ENCODE assay signal across 33 cellular contexts in the genomic region with DNA sequence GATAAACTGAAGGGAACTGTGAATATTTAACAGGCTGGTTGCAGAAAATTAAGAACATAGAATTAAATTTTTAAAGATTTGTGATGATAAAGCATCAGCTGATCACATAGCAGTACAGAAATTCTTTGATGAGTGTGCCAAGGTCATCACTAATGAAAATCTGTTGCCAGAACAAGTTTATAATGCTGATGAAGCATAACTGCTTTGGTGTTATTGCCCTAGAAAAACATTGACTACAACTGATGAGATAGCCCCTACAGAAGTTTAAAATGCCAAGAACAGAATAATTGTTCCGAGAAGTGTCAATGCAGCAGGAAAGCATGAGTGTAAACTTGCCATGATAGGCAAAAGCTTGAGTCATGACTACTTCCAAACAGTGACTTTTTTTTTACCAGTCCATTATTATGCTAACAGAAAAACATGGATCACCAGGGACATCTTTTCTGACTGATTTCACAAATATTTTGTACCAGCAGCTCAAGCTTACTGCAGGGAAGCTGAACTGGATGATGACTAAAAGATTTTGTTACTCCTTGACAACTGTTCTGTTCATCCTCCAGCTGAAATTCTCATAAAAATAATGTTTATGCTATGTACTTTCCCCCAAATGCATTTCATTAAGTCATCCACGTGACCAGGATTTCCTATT.
DNase-seq lines count a peak whose midpoint lies in the region; ATAC-seq, FAIRE-seq and TF ChIP-seq lines count a peak whose summit lies in the region.
"Had no signal": no experiment of that assay in that cellular context is flagged by ENCODE, and none has a peak within 500 bp of the region (broad histone marks: within the 10 kb centered on the region; RNA-seq: fewer than 3 reads in every experiment).

No MANE protein-coding gene starts in this region.

- H3K4me1 Mint-ChIP-seq in CD14-positive monocyte = no peaks in the 10 kb centered on the region
- H3K4me1 Mint-ChIP-seq: activated naive CD4-positive, alpha-beta T cell treated with anti-CD3 and anti-CD28 coated beads, Interleukin-2, amount 10 ng/mL, durations not matched to agents 7 days and 5 days; memory B cell; stimulated activated naive CD8-positive, alpha-beta T cell treated with anti-CD3 and anti-CD28 coated beads, Interleukin-15, amount 100 ng/mL, for 72 hours had no signal

- H2BK5ac ChIP-seq in mesenchymal stem cell (ENCODE audit: low read depth, low read length, poor library complexity, severe bottlenecking) = no peak overlapping the region

- H3K4me2 ChIP-seq in GM23248 (ENCODE audit: unreplicated experiment) = no peak overlapping the region
- no peak overlapping the region for H3K4me2 ChIP-seq in K562 (ENCODE audit: insufficient read depth, low read length)
- H3K4me2 ChIP-seq in mesenchymal stem cell (ENCODE audit: low read length, poor library complexity, severe bottlenecking) = no peak overlapping the region
- H3K4me2 ChIP-seq: BLaER1 treated with 17β-estradiol and CSF1 and Interleukin-3, amounts not matched to agents 10 nM and 100 nM; neural progenitor cell had no signal

- CTCF ChIA-PET in K562 (lab: Yijun Ruan, JAX; ENCODE audit: low intra/inter-chr PET ratio) = no interaction called here

- no peak overlapping the region for H3K23ac ChIP-seq in mesenchymal stem cell (ENCODE audit: low read length in 2 of 2)

- peaks cover 0 to 4% (median 0%) of the 10 kb centered on the region in 7 donors for H3K9me3 Mint-ChIP-seq in CD14-positive monocyte
- H3K9me3 Mint-ChIP-seq: neural progenitor cell had no signal

- H3K27me3 Mint-ChIP-seq in CD14-positive monocyte (ENCODE audit: low read depth in 3 of 3) = peaks cover 0 to 2% (median 0%) of the 10 kb centered on the region in 3 donors
- H3K27me3 Mint-ChIP-seq: activated naive CD4-positive, alpha-beta T cell treated with anti-CD3 and anti-CD28 coated beads, Interleukin-2, amount 10 ng/mL, durations not matched to agents 7 days and 5 days; memory B cell; stimulated activated naive CD8-positive, alpha-beta T cell treated with anti-CD3 and anti-CD28 coated beads, Interleukin-15, amount 100 ng/mL, for 72 hours had no signal

- intact Hi-C loops in K562 (cut with micrococcal nuclease) = no loop called here
- intact Hi-C loops in CD14-positive monocyte (cut with micrococcal nuclease) = no loop called here

- no peak overlapping the region for H2AK5ac ChIP-seq in mesenchymal stem cell (ENCODE audit: low read length, severe bottlenecking)

- in situ Hi-C loops in GM23248 (cut with MboI) (no loop called here), K562 (cut with MboI) (no loop called here)

- H3K27me3 ChIP-seq in GM23248 (replicated peaks; ENCODE audit: insufficient read depth) = no peaks in the 10 kb centered on the region
- no peaks in the 10 kb centered on the region for H3K27me3 ChIP-seq in K562 (ENCODE audit: control insufficient read depth in 2 of 2, insufficient read depth in 2 of 2, low read length in 2 of 2)
- no peaks in the 10 kb centered on the region for H3K27me3 ChIP-seq in mesenchymal stem cell (ENCODE audit: control insufficient read depth in 1 of 2, insufficient read depth in 1 of 2, low read length in 2 of 2)
- H3K27me3 ChIP-seq: BLaER1 treated with 17β-estradiol and CSF1 and Interleukin-3, amounts not matched to agents 10 nM and 100 nM; left lung; neural progenitor cell; right atrium auricular region had no signal

- H3K4me3 Mint-ChIP-seq in CD14-positive monocyte = no peak overlapping the region
- H3K4me3 Mint-ChIP-seq: activated CD8-positive, alpha-beta T cell treated with anti-CD3 and anti-CD28 coated beads, Interleukin-2, amount 10 ng/mL, durations not matched to agents 7 days and 5 days; activated naive CD4-positive, alpha-beta T cell treated with anti-CD3 and anti-CD28 coated beads, Interleukin-2, amount 10 ng/mL, durations not matched to agents 7 days and 5 days; memory B cell; neural progenitor cell; stimulated activated naive CD8-positive, alpha-beta T cell treated with anti-CD3 and anti-CD28 coated beads, Interleukin-15, amount 100 ng/mL, for 72 hours had no signal

- no peak for TF ChIP-seq EP300 in K562 (IDR thresholded peaks at IDR 0.05; ENCODE audit: low read length)

- no peak overlapping the region for H4K8ac ChIP-seq in mesenchymal stem cell (ENCODE audit: low read length)

- H3K4ac ChIP-seq in mesenchymal stem cell (ENCODE audit: low read depth in 1 of 2, low read length in 2 of 2) = no peak overlapping the region

- H3K9me3 ChIP-seq in GM23248 (ENCODE audit: low read depth) = no peaks in the 10 kb centered on the region
- H3K9me3 ChIP-seq in K562 (replicated peaks; ENCODE audit: control insufficient read depth, insufficient read depth, low read depth, low read length) = no peaks in the 10 kb centered on the region
- no peaks in the 10 kb centered on the region for H3K9me3 ChIP-seq in mesenchymal stem cell (ENCODE audit: control insufficient read depth, low read length)
- H3K9me3 ChIP-seq: BLaER1 treated with 17β-estradiol and CSF1 and Interleukin-3, amounts not matched to agents 10 nM and 100 nM; left lung; right atrium auricular region had no signal

- H4K20me1 ChIP-seq in GM23248 (ENCODE audit: insufficient read depth) = no peaks in the 10 kb centered on the region
- H4K20me1 ChIP-seq in K562 (replicated peaks; ENCODE audit: control insufficient read depth, insufficient read depth, low read length) = no peaks in the 10 kb centered on the region
- H4K20me1 ChIP-seq: BLaER1 treated with 17β-estradiol and CSF1 and Interleukin-3, amounts not matched to agents 10 nM and 100 nM had no signal

- H3K4me3 ChIP-seq in GM23248 (no peak overlapping the region), K562 (no peak overlapping the region), mesenchymal stem cell (ENCODE audit: insufficient read depth in 1 of 2, low read depth in 1 of 2, low read length in 2 of 2) (no peak overlapping the region)
- H3K4me3 ChIP-seq: BLaER1 treated with 17β-estradiol and CSF1 and Interleukin-3, amounts not matched to agents 10 nM and 100 nM; left lung; neural progenitor cell; right atrium auricular region had no signal

- H2BK12ac ChIP-seq in mesenchymal stem cell (ENCODE audit: low read length in 2 of 2) = no peak overlapping the region

- H3K18ac ChIP-seq in mesenchymal stem cell (ENCODE audit: low read depth in 1 of 2, low read length in 2 of 2) = no peak overlapping the region

- no peak overlapping the region for H4K91ac ChIP-seq in mesenchymal stem cell (ENCODE audit: low read length)

- H3K27ac ChIP-seq in GM23248 (no peak overlapping the region), K562 (ENCODE audit: extremely low read depth, low read depth, low read length) (no peak overlapping the region), mesenchymal stem cell (ENCODE audit: low read length, poor library complexity, severe bottlenecking) (no peak overlapping the region)
- H3K27ac ChIP-seq: BLaER1 treated with 17β-estradiol and CSF1 and Interleukin-3, amounts not matched to agents 10 nM and 100 nM; left lung; neural progenitor cell; right atrium auricular region; VCaP had no signal

- no peak for TF ChIP-seq POLR2A in K562 (conservative IDR thresholded peaks at IDR 0.05)

- no peak overlapping the region for H2BK15ac ChIP-seq in mesenchymal stem cell (ENCODE audit: low read depth, poor library complexity, severe bottlenecking)

- no peak for FAIRE-seq in K562 (lab: Jason Lieb, UNC)
- FAIRE-seq: A204.1, endothelial cell of umbilical vein, islet of Langerhans, RCC 7860, urothelium cell line had no signal

- no peaks in the 10 kb centered on the region for H3K79me2 ChIP-seq in GM23248 (ENCODE audit: insufficient read depth)
- H3K79me2 ChIP-seq in K562 (ENCODE audit: control insufficient read depth, insufficient read depth, low read length) = no peaks in the 10 kb centered on the region

- H3K79me1 ChIP-seq in mesenchymal stem cell (replicated peaks; ENCODE audit: low read length, poor library complexity, severe bottlenecking) = no peaks in the 10 kb centered on the region

- no peaks in the 10 kb centered on the region for H3K36me3 Mint-ChIP-seq in CD14-positive monocyte
- H3K36me3 Mint-ChIP-seq: activated naive CD4-positive, alpha-beta T cell treated with anti-CD3 and anti-CD28 coated beads, Interleukin-2, amount 10 ng/mL, durations not matched to agents 7 days and 5 days; memory B cell; neural progenitor cell had no signal

- no peak overlapping the region for H3K27ac Mint-ChIP-seq in CD14-positive monocyte
- H3K27ac Mint-ChIP-seq: activated CD8-positive, alpha-beta T cell treated with anti-CD3 and anti-CD28 coated beads, Interleukin-2, amount 10 ng/mL, durations not matched to agents 7 days and 5 days; memory B cell; neural progenitor cell; stimulated activated naive CD8-positive, alpha-beta T cell treated with anti-CD3 and anti-CD28 coated beads, Interleukin-15, amount 100 ng/mL, for 72 hours had no signal

- no peak overlapping the region for H2BK120ac ChIP-seq in mesenchymal stem cell (ENCODE audit: low read depth, low read length)

- no peaks in the 10 kb centered on the region for H3K9me2 ChIP-seq in GM23248 (ENCODE audit: insufficient read depth)

- H3F3A ChIP-seq in GM23248 (ENCODE audit: insufficient read depth) = peaks cover 12% of the 10 kb centered on the region; the same call in 1 of the 2 replicates

- H2AFZ ChIP-seq in GM23248 = no peak overlapping the region
- no peak overlapping the region for H2AFZ ChIP-seq in K562 (ENCODE audit: low read depth, low read length)
- no peak overlapping the region for H2AFZ ChIP-seq in mesenchymal stem cell (ENCODE audit: low read depth, low read length)
- H2AFZ ChIP-seq: neural progenitor cell had no signal

- ATAC-seq in K562 (no peak), SK-N-SH treated with all-trans-retinoic acid at 6 μM for 48 hours (no peak)
- ATAC-seq: activated CD8-positive, alpha-beta T cell treated with anti-CD3 and anti-CD28 coated beads, Interleukin-2, amount 10 ng/mL, durations not matched to agents 7 days and 5 days; left lung; stimulated activated naive CD8-positive, alpha-beta T cell treated with anti-CD3 and anti-CD28 coated beads, Interleukin-15, amount 100 ng/mL, for 72 hours had no signal

- no peak for TF ChIP-seq RAD21 in K562 (CRISPR knock-in tag; conservative IDR thresholded peaks at IDR 0.05 in 1 of 2, IDR thresholded peaks at IDR 0.05 in 1 of 2)

- H3K9me1 ChIP-seq in K562 (ENCODE audit: control insufficient read depth, insufficient read depth, low read length) = no peaks in the 10 kb centered on the region

- whole genome bisulfite sequencing in GM23248 (ENCODE audit: low coverage in 1 of 2, low lambda C conversion rate in 2 of 2, missing lambda C conversion rate in 2 of 2), 2 experiments = 10 to 25% methylated on average over 2 of the region's 2 CpGs
- WGBS in K562 (ENCODE audit: insufficient coverage, low coverage, missing lambda C conversion rate) = 80% methylated on average over 2 of the region's 2 CpGs
- 84% methylated on average over 2 of the region's 2 CpGs for WGBS in mesenchymal stem cell

- no TSS peak for BruUV-seq in K562 (replicated peaks; lab: Mats Ljungman, UMichigan)

- H3K4me1 ChIP-seq in GM23248 (ENCODE audit: insufficient read depth) (no peaks in the 10 kb centered on the region; the same call in 1 of the 2 replicates), K562 (replicated peaks in 1 of 2; ENCODE audit: control insufficient read depth in 2 of 2, insufficient read depth in 2 of 2, low read length in 2 of 2) (no peaks in the 10 kb centered on the region; a peak in 1 of 5 replicates), mesenchymal stem cell (ENCODE audit: control insufficient read depth, insufficient read depth, low read depth, low read length) (no peaks in the 10 kb centered on the region)
- H3K4me1 ChIP-seq: BLaER1 treated with 17β-estradiol and CSF1 and Interleukin-3, amounts not matched to agents 10 nM and 100 nM; left lung; neural progenitor cell; right atrium auricular region had no signal

- H3K36me3 ChIP-seq in GM23248 (ENCODE audit: low read depth) (no peaks in the 10 kb centered on the region), K562 (ENCODE audit: control insufficient read depth, insufficient read depth, low read length) (peaks cover 32% of the 10 kb centered on the region), mesenchymal stem cell (ENCODE audit: control insufficient read depth in 1 of 2, insufficient read depth in 2 of 2, low read depth in 1 of 2, low read length in 2 of 2) (no peaks in the 10 kb centered on the region)
- H3K36me3 ChIP-seq: BLaER1 treated with 17β-estradiol and CSF1 and Interleukin-3, amounts not matched to agents 10 nM and 100 nM; left lung; neural progenitor cell; right atrium auricular region had no signal

- DNase-seq in AG08395 (ENCODE audit: low spot score) (peak; percentile 54), GM23248 (peak; percentile 63), K562 (ENCODE audit: extremely low read depth in 1 of 4, low spot score in 3 of 4) (no peak), mesenchymal stem cell (peak; percentile 58), NCI-H526 (lab: John Stamatoyannopoulos, UW) (no peak), CD14-positive monocyte (ENCODE audit: low spot score) (no peak), GM19238 (ENCODE audit: insufficient read length, low spot score) (no peak)
- DNase-seq: activated CD4-positive, alpha-beta T cell treated with anti-CD3 and anti-CD28 coated beads for 4 hours; activated CD8-positive, alpha-beta T cell treated with anti-CD3 and anti-CD28 coated beads, Interleukin-2, amount 10 ng/mL, durations not matched to agents 7 days and 5 days; activated naive CD4-positive, alpha-beta T cell treated with anti-CD3 and anti-CD28 coated beads, Interleukin-2, amount 10 ng/mL, durations not matched to agents 7 days and 5 days; DMS153; glutamatergic neuron; left lung; NCI-H1105 treated with DMSO at 0.1 percent for 48 hours; NCI-H2029; NCI-H69; posterior cingulate gyrus; SHP77 treated with DMSO at 0.1 percent for 48 hours; stimulated activated CD4-positive, alpha-beta T cell treated with anti-CD3 and anti-CD28 coated beads, Interleukin-12 subunit alpha, Interleukin-12 subunit beta, amount 100 ng/mL, for 4 hours; stimulated activated CD4-positive, alpha-beta T cell treated with anti-CD3 and anti-CD28 coated beads, Interleukin-2, amount 100 ng/mL, for 48 hours; stimulated activated naive CD8-positive, alpha-beta T cell treated with anti-CD3 and anti-CD28 coated beads, Interleukin-15, amount 100 ng/mL, for 72 hours; SW 1271 had no signal

- H3K14ac ChIP-seq in mesenchymal stem cell (ENCODE audit: low read length in 2 of 2) = no peak overlapping the region

- no peak for TF ChIP-seq CTCF in K562 (IDR thresholded peaks at IDR 0.05 in 2 of 3, conservative IDR thresholded peaks at IDR 0.05 in 1 of 3; ENCODE audit: insufficient read depth in 2 of 3, low read depth in 1 of 3, low read length in 3 of 3)
- no peak for TF ChIP-seq CTCF in CD14-positive monocyte (IDR thresholded peaks at IDR 0.05)

- no peak overlapping the region for H3K9ac ChIP-seq in GM23248
- H3K9ac ChIP-seq in K562 (ENCODE audit: insufficient read depth in 1 of 2, low read depth in 2 of 2, low read length in 2 of 2) = no peak overlapping the region
- peak overlapping the region; percentile 30 for H3K9ac ChIP-seq in mesenchymal stem cell (ENCODE audit: low read length)
- H3K9ac ChIP-seq: BLaER1 treated with 17β-estradiol and CSF1 and Interleukin-3, amounts not matched to agents 10 nM and 100 nM; neural progenitor cell had no signal

- POLR2A ChIA-PET in K562 (lab: Yijun Ruan, JAX) = no interaction called here

Comparison
In these comparisons a context has a peak if more than half of its experiments do, and no peak if none do; other contexts are left out.
1. DNase-seq: peak in AG08395 (single experiment), GM23248 (single experiment) and mesenchymal stem cell (single experiment); none in K562 (0 of 4), NCI-H526 (0 of 2), CD14-positive monocyte (single experiment) and GM19238 (single experiment).